1 cellular context compared by ENCODE assay signal in genomic region chr19:41545547-41545946, GRCh38.
TF ChIP-seq lines count a peak whose summit lies in the region.

No MANE protein-coding gene starts in this region.

TF ChIP-seq in endothelial cell of umbilical vein, 7 proteins besides CTCF, POLR2A, EP300 and RAD21 (continued from another document):
- TF ChIP-seq MAX (IDR thresholded peaks at IDR 0.05; ENCODE audit: insufficient read depth, insufficient read length) (no peak), POLR2AphosphoS5 (IDR thresholded peaks at IDR 0.05; ENCODE audit: insufficient read depth, low read depth, low read length) (no peak)
